ENCODE assay signal across 12 cellular contexts in the genomic region with DNA sequence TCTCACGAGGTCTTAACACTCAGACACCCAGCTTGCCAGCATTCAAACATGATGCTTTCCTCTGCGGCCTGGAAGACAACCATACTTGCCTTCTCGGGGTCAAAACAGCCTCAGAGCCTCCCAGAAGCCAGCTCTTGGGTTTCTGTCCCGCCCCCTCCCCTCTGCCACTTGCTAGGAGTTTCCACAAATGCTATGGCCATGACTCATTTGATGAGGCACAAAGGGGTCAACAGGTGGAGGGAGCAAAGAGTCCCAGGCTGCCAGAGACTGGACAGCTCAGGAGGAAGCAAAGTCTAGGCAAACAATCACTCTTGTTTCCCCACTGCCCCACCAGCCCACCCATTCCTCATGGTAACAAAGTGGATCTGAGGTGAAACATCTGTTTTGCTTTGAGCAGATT.
DNase-seq lines count a peak whose midpoint lies in the region; ATAC-seq and TF ChIP-seq lines count a peak whose summit lies in the region.
"Had no signal": no experiment of that assay in that cellular context is flagged by ENCODE, and none has a peak within 500 bp of the region (broad histone marks: within the 10 kb centered on the region; RNA-seq: fewer than 3 reads in every experiment).

No MANE protein-coding gene starts in this region.

- no peak overlapping the region for H2BK120ac ChIP-seq in neuronal stem cell (ENCODE audit: low read depth, low read length)

- no TSS peak for BruUV-seq in PC-9 (replicated peaks; lab: Mats Ljungman, UMichigan)

- H3K9me2 ChIP-seq in PC-9 (ENCODE audit: insufficient read depth): no peaks in the 10 kb centered on the region

- H3K4ac ChIP-seq in neuronal stem cell (ENCODE audit: low read length): no peak overlapping the region

- H2BK12ac ChIP-seq in neuronal stem cell (ENCODE audit: low read length): no peak overlapping the region

- H3K4me3 ChIP-seq in PC-9 (no peak overlapping the region), fibroblast of lung (replicated peaks in 1 of 4; ENCODE audit: control extremely low read depth in 1 of 4, insufficient read depth in 1 of 4, low read depth in 3 of 4, low read length in 4 of 4) (no peak overlapping the region), neuronal stem cell (ENCODE audit: low read length in 2 of 2) (no peak overlapping the region)

- H4K20me1 ChIP-seq in PC-9 (ENCODE audit: insufficient read depth) (no peaks in the 10 kb centered on the region), fibroblast of lung (ENCODE audit: control insufficient read depth, extremely low read depth, insufficient read depth, low read length) (no peaks in the 10 kb centered on the region)

- H3K4me1 ChIP-seq in PC-9 (replicated peaks; ENCODE audit: insufficient read depth): peaks cover 18% of the 10 kb centered on the region
- peaks cover 4% of the 10 kb centered on the region for H3K4me1 ChIP-seq in fibroblast of lung (ENCODE audit: control insufficient read depth, extremely low read depth, insufficient read depth, low read length)
- peaks cover 2 to 11% of the 10 kb centered on the region in 2 donors for H3K4me1 ChIP-seq in neuronal stem cell (ENCODE audit: control insufficient read depth in 2 of 2, insufficient read depth in 1 of 2, low read depth in 1 of 2, low read length in 2 of 2)

- POLR2A ChIA-PET in PC-9 (lab: Charles Lee; ENCODE audit: unreplicated experiment): interaction anchor here (0.7 to 1.0 kb wide), 2 partner anchors 64 to 941 kb away, joined by 3 to 7 read pairs; no protein-coding TSS in a partner anchor

- H3K4me2 ChIP-seq in PC-9 (peak overlapping the region; percentile 48), fibroblast of lung (ENCODE audit: extremely low read depth, insufficient read depth, low read length) (peak overlapping the region; percentile 20), neuronal stem cell (ENCODE audit: insufficient read depth, low read length, poor library complexity, severe bottlenecking) (no peak overlapping the region)

- CTCF ChIA-PET in PC-9 (lab: Charles Lee): interaction anchor here (0.5 to 1.0 kb wide), 2 partner anchors 64 to 82 kb away, joined by 3 to 4 read pairs; no protein-coding TSS in a partner anchor

- no peaks in the 10 kb centered on the region for H3K36me3 ChIP-seq in PC-9 (ENCODE audit: low read depth)
- no peaks in the 10 kb centered on the region for H3K36me3 ChIP-seq in fibroblast of lung (ENCODE audit: control insufficient read depth, insufficient read depth, low read length)
- no peaks in the 10 kb centered on the region for H3K36me3 ChIP-seq in neuronal stem cell (replicated peaks in 1 of 2; ENCODE audit: control insufficient read depth in 2 of 2, insufficient read depth in 2 of 2, low read length in 2 of 2)

- no peak overlapping the region for H2BK15ac ChIP-seq in neuronal stem cell (ENCODE audit: low read length)

- H3K9ac ChIP-seq in fibroblast of lung (ENCODE audit: insufficient read depth, low read length): no peak overlapping the region
- H3K9ac ChIP-seq in neuronal stem cell (ENCODE audit: low read depth, low read length, poor library complexity): no peak overlapping the region

- no peak overlapping the region for H2BK5ac ChIP-seq in neuronal stem cell (ENCODE audit: low read length)

- H3K27ac ChIP-seq in PC-9 (peak overlapping the region; percentile 58), fibroblast of lung (ENCODE audit: insufficient read depth, low read length) (no peak overlapping the region), neuronal stem cell (replicated peaks; ENCODE audit: low read length) (no peak overlapping the region)

- H3F3A ChIP-seq in PC-9 (ENCODE audit: insufficient read depth, low read depth): peaks cover 15% of the 10 kb centered on the region; the same call in 1 of the 2 replicates

- DNase-seq in ELF-1 (ENCODE audit: low read depth, low spot score) (peak; percentile 30), PC-9 (peak; percentile 57 to 78), fibroblast of lung (ENCODE audit: low read depth in 2 of 2) (peak; percentile 68 to 92), neuronal stem cell (ENCODE audit: low spot score) (no peak), 8988T (no peak)
- no peak for DNase-seq in effector CD8-positive, alpha-beta T cell (lab: John Stamatoyannopoulos, UW)
- DNase-seq: activated CD4-positive, alpha-beta T cell treated with anti-CD3 and anti-CD28 coated beads, Interleukin-2, amount 10 ng/mL, durations not matched to agents 7 days and 5 days; head of caudate nucleus; NCI-H146; NCI-H524 had no signal

- no peaks in the 10 kb centered on the region for H3K79me1 ChIP-seq in neuronal stem cell (ENCODE audit: low read depth, low read length)

- H2AK5ac ChIP-seq in neuronal stem cell (ENCODE audit: low read depth, low read length): no peak overlapping the region

- WGBS in neuronal stem cell (ENCODE audit: extremely low coverage in 2 of 2, insufficient read length in 2 of 2, insufficient replicate concordance in 1 of 2), 2 donors: no CpG with 5 or more reads among the region's 4 CpGs

- intact Hi-C loops in PC-9 (cut with micrococcal nuclease; ENCODE audit: unreplicated experiment): loop anchor here (2.0 kb wide), 2 partner anchors 17 to 121 kb away; no protein-coding TSS in a partner anchor

- no peak overlapping the region for H4K91ac ChIP-seq in neuronal stem cell (ENCODE audit: low read depth, low read length, poor library complexity)

- ATAC-seq in HG02885 (IDR thresholded peaks at IDR 0.05; ENCODE audit: poor library complexity, unreplicated experiment): no peak
- ATAC-seq: activated T-helper 17 cell treated with anti-CD3 and anti-CD28 coated beads, Interleukin-2, amount 50 U/mL, for 72 hours had no signal

- H2AFZ ChIP-seq in PC-9 (peak overlapping the region; percentile 50; the same call in 1 of the 2 replicates), fibroblast of lung (ENCODE audit: low read length) (no peak overlapping the region), neuronal stem cell (ENCODE audit: low read length) (peak overlapping the region; percentile 50)

- H3K27me3 ChIP-seq in PC-9 (ENCODE audit: insufficient read depth, low read depth) (no peaks in the 10 kb centered on the region), fibroblast of lung (ENCODE audit: control insufficient read depth, insufficient read depth, low read length) (no peaks in the 10 kb centered on the region), neuronal stem cell (ENCODE audit: control insufficient read depth in 3 of 3, insufficient read depth in 3 of 3, low read depth in 1 of 3, low read length in 3 of 3) (no peaks in the 10 kb centered on the region)

- H3K14ac ChIP-seq in neuronal stem cell (ENCODE audit: low read length): no peak overlapping the region

- H3K18ac ChIP-seq in neuronal stem cell (ENCODE audit: low read length): peak overlapping the region; percentile 40

- H3K79me2 ChIP-seq in PC-9 (ENCODE audit: low read depth) (no peaks in the 10 kb centered on the region), fibroblast of lung (ENCODE audit: control insufficient read depth, insufficient read depth, low read length) (no peaks in the 10 kb centered on the region)

- no peak overlapping the region for H3K23ac ChIP-seq in neuronal stem cell (ENCODE audit: low read depth, low read length, poor library complexity)

- no peak overlapping the region for H4K8ac ChIP-seq in neuronal stem cell (ENCODE audit: low read depth, low read length)

- no peaks in the 10 kb centered on the region for H3K9me3 ChIP-seq in PC-9 (ENCODE audit: insufficient read depth, low read depth)
- no peaks in the 10 kb centered on the region for H3K9me3 ChIP-seq in fibroblast of lung (ENCODE audit: control insufficient read depth, insufficient read depth, low read depth, low read length)
- H3K9me3 ChIP-seq in neuronal stem cell (replicated peaks in 1 of 2; ENCODE audit: control insufficient read depth in 2 of 2, insufficient read depth in 1 of 2, low read depth in 1 of 2, low read length in 2 of 2): no peaks in the 10 kb centered on the region

- no peak for TF ChIP-seq CTCF in PC-9 (conservative IDR thresholded peaks at IDR 0.05)
- no peak for TF ChIP-seq CTCF in fibroblast of lung (conservative IDR thresholded peaks at IDR 0.05 in 1 of 2, IDR thresholded peaks at IDR 0.05 in 1 of 2; ENCODE audit: low read depth in 1 of 2, low read length in 2 of 2)

Comparison
In these comparisons a context has a peak if more than half of its experiments do, and no peak if none do; other contexts are left out.
1. DNase-seq: peak in ELF-1 (single experiment), PC-9 (2 of 2) and fibroblast of lung (2 of 2); none in neuronal stem cell (single experiment), 8988T (single experiment) and effector CD8-positive, alpha-beta T cell (single experiment).